Comparison of ENCODE assay signal across 8 cellular contexts in the genomic region with DNA sequence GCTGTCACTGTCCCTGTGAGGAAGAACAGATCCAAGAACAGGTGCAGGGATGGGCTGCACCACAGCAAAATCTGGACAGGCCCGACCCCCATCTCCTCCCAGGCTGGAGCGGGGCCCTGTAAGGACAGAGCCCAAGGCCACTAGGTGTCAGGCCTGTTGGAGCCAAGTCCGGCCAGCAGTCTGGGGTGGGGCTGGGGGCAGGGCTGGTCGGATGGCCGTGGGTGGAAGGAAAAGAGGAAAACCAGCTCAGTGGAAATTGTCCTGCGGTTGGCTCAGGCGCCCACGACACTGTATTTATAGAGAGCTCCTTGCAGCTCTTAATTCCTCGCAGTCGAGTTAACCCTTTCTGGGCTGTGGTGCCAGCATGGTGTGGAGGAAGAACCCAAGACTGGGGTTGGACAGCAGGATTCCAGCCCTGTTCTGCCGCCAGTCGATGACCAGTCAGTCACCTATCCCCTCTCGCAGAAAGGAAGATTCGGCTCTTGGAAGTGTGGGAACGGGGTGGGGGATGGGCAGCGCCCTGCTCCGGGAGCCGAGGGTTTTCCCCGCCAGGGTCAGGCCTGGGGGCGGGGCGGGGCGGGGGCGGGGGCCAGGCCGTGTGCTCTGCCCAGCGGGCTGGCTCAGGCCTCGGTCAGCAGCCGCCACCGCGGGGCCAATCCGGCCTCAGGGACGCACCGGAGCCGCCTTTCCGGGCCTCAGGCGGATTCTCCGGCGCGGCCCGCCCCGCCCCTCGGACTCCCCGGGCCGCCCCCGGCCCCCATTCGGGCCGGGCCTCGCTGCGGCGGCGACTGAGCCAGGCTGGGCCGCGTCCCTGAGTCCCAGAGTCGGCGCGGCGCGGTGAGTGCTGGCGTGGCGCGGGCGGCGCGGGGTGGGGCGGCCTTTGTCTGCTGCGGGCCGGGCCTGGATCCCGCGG. TPM values are rescaled to one million over a fixed set of nuclear protein-coding genes. Genes with fewer than 3 reads are reported as not detected.
DNase-seq lines count a peak whose midpoint lies in the region; ATAC-seq lines count a peak whose summit lies in the region.

Gene CD276, plus strand, starts transcription at position 760 of the 913 bp plus-strand sequence. CDS start 15,257 bp downstream, outside the sequence.

- ATAC-seq in Right ventricle myocardium superior (ENCODE audit: poor library complexity) (peak; percentile 93), HG02852 (IDR thresholded peaks at IDR 0.05; ENCODE audit: unreplicated experiment) (no peak)

- peak; percentile 29 for DNase-seq in activated CD4-positive, alpha-beta T cell treated with anti-CD3 and anti-CD28 coated beads for 48 hours
- no peak for DNase-seq in activated CD4-positive, alpha-beta T cell treated with anti-CD3 and anti-CD28 coated beads for 4 hours
- peak; percentile 73 for DNase-seq in NCI-H146 (lab: John Stamatoyannopoulos, UW)
- peak; percentile 20 for DNase-seq in amniotic stem cell (lab: John Stamatoyannopoulos, UW)
- DNase-seq in Right ventricle myocardium superior = peak; percentile 89
- peak in 38 of 56 donors; percentile 19 to 73 (median 48) for DNase-seq in nucleus accumbens (lab: John Stamatoyannopoulos, UW)
- DNase-seq in SIG-M5 treated with dmso at 0.1 percent for 504 hours (lab: John Stamatoyannopoulos, UW; ENCODE audit: unreplicated experiment) = no peak

- intact Hi-C loops in Right ventricle myocardium superior (cut with DNase I) = no loop called here

RNA-seq across cellular contexts. Expression of gene CD276, which starts in this region (rescaled TPM):
- total RNA-seq in Right ventricle myocardium superior = 36.5 TPM

Comparison
In these comparisons a context has a peak if more than half of its experiments do, and no peak if none do; other contexts are left out.
1. DNase-seq: peak in activated CD4-positive, alpha-beta T cell treated with anti-CD3 and anti-CD28 coated beads for 48 hours (single experiment), NCI-H146 (single experiment), amniotic stem cell (single experiment), Right ventricle myocardium superior (single experiment) and nucleus accumbens (38 of 56); none in activated CD4-positive, alpha-beta T cell treated with anti-CD3 and anti-CD28 coated beads for 4 hours (0 of 2) and SIG-M5 treated with dmso at 0.1 percent for 504 hours (single experiment).